ENCODE assay signal across 8 cellular contexts in the genomic region with DNA sequence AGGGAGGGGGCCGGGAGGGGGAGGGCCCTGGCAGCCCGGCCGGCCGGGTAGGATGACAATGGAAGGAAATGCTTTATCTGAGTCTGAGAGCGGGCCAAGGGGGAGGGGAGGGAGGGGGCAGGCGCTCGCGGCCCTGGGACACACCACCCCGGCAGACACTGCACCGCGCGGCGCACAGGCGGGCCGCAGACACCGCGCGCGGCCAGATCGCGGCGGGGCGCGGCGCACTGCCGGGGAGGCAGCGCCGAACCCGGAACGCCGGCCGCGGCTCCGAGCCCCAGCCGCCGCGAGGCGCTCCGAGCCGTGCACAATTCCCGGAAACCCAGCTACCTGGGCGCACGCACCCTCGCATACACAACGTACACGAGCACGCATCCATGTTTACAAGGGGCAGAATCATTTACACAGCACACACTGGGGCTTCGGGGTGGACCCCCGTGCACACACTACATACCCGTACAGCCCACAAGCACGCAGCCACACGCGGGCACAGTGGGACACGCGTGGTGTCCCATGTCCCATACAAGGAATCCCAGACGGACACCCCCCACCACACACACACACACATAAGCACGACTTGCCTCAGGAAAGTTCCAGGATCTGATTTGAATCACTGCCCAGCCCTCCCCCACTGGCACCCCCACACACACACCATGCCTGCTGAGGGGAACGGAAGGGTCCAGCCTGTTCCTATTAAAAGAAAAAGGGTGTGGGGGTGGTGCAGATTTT. TPM values are rescaled to one million over a fixed set of nuclear protein-coding genes. Genes with fewer than 3 reads are reported as not detected.
DNase-seq lines count a peak whose midpoint lies in the region; ATAC-seq and TF ChIP-seq lines count a peak whose summit lies in the region.

A gene (minus strand): TSS at position 2 of the 729 bp plus-strand sequence. CDS start 118 bp downstream, outside the sequence.

- H3K4ac ChIP-seq in mesendoderm (ENCODE audit: low read depth, low read length), result peak within 1 kb of the TSS; percentile 98

- no peaks in the 10 kb centered on the region for H3K9me3 ChIP-seq in endodermal cell (ENCODE audit: control insufficient read depth, low read length)

- peak within 1 kb of the TSS; percentile 54 for H2AK5ac ChIP-seq in mesendoderm (ENCODE audit: low read length)

- H3K9ac ChIP-seq in endodermal cell (ENCODE audit: extremely low read depth, low read length, poor library complexity, severe bottlenecking) (peak within 1 kb of the TSS; percentile 93), mesendoderm (ENCODE audit: low read length) (peak within 1 kb of the TSS; percentile 95)

- H2BK15ac ChIP-seq in mesendoderm (replicated peaks; ENCODE audit: low read depth), result peak within 1 kb of the TSS; percentile 65

- peak within 1 kb of the TSS; percentile 90 for H4K8ac ChIP-seq in mesendoderm (ENCODE audit: low read depth, low read length)

- no peaks in the 10 kb centered on the region for H3K27me3 ChIP-seq in GM06990 (replicated peaks; ENCODE audit: control insufficient read depth, insufficient read depth, low read length)
- H3K27me3 ChIP-seq in endodermal cell (ENCODE audit: control insufficient read depth, insufficient read depth, low read length, poor library complexity, severe bottlenecking), result no peaks in the 10 kb centered on the region
- H3K27me3 ChIP-seq in mesendoderm (ENCODE audit: insufficient read depth, low read length, poor library complexity), result no peaks in the 10 kb centered on the region

- WGBS in endodermal cell (ENCODE audit: insufficient coverage in 1 of 2, insufficient read length in 1 of 2), 2 experiments, result 0 to 1% methylated on average over 4 to 55 of the region's 58 CpGs
- WGBS in mesendoderm (ENCODE audit: extremely low coverage, insufficient coverage, low lambda C conversion rate), result no CpG with 5 or more reads among the region's 58 CpGs

- peaks cover 12% of the 10 kb centered on the region for H3K79me1 ChIP-seq in mesendoderm (ENCODE audit: low read length)

- H3K23ac ChIP-seq in mesendoderm (ENCODE audit: low read length), result peak within 1 kb of the TSS; percentile 100

- ATAC-seq in HG02759 (IDR thresholded peaks at IDR 0.05; ENCODE audit: unreplicated experiment) (peak; percentile 42), HG03460 (IDR thresholded peaks at IDR 0.05; ENCODE audit: unreplicated experiment) (no peak)

- TF ChIP-seq CTCF in GM06990 (IDR thresholded peaks at IDR 0.05; ENCODE audit: insufficient read depth, low read length, poor library complexity, severe bottlenecking), result peak; percentile 10
- no peak for TF ChIP-seq CTCF in endodermal cell (conservative IDR thresholded peaks at IDR 0.05)

- no peaks in the 10 kb centered on the region for H3K36me3 ChIP-seq in GM06990 (ENCODE audit: control insufficient read depth, insufficient read depth, low read length)
- peaks cover 14% of the 10 kb centered on the region for H3K36me3 ChIP-seq in endodermal cell (ENCODE audit: control insufficient read depth, insufficient read depth, low read length)
- H3K36me3 ChIP-seq in mesendoderm (ENCODE audit: control insufficient read depth, insufficient read depth, low read length), result no peaks in the 10 kb centered on the region

- peak within 1 kb of the TSS; percentile 47 for H4K5ac ChIP-seq in mesendoderm (ENCODE audit: low read length)

- peaks cover 45% of the 10 kb centered on the region for H3K79me2 ChIP-seq in mesendoderm (ENCODE audit: control insufficient read depth, insufficient read depth, low read length)

- H3K4me3 Mint-ChIP-seq in endodermal cell, result peak within 1 kb of the TSS; percentile 79

- peak within 1 kb of the TSS; percentile 99 for H3K56ac ChIP-seq in mesendoderm (ENCODE audit: low read length)

- peak within 1 kb of the TSS; percentile 96 for H3K27ac ChIP-seq in endodermal cell (ENCODE audit: low read depth, low read length)
- peak within 1 kb of the TSS; percentile 98 for H3K27ac ChIP-seq in mesendoderm (ENCODE audit: low read depth, low read length)

- no peaks in the 10 kb centered on the region for H3K9me3 Mint-ChIP-seq in endodermal cell

- H3K4me3 ChIP-seq in GM06990 (replicated peaks; ENCODE audit: low read depth, low read length) (peak within 1 kb of the TSS; percentile 74), endodermal cell (ENCODE audit: low read length) (peak within 1 kb of the TSS; percentile 87), mesendoderm (ENCODE audit: low read length) (peak within 1 kb of the TSS; percentile 74)

- DNase-seq in GM06990 (ENCODE audit: extremely low read depth, insufficient read length) (peak; percentile 74), NCI-H526 treated with DMSO at 0.1 percent for 48 hours (lab: John Stamatoyannopoulos, UW) (peak; percentile 65), endodermal cell (peak; percentile 95), mesendoderm (peak; percentile 95)
- peak; percentile 71 for DNase-seq in activated CD8-positive, alpha-beta memory T cell treated with anti-CD3 and anti-CD28 coated beads, Interleukin-2, amount 50 U/mL, for 4 hours
- peak; percentile 62 for DNase-seq in stimulated activated CD8-positive, alpha-beta memory T cell treated with anti-CD3 and anti-CD28 coated beads, Interleukin-12 subunit alpha, Interleukin-12 subunit beta, amount 100 ng/mL, for 4 hours (ENCODE audit: low read depth)

- H2BK120ac ChIP-seq in mesendoderm (ENCODE audit: low read depth, low read length), result peak within 1 kb of the TSS; percentile 94

- H3K18ac ChIP-seq in mesendoderm (ENCODE audit: low read length), result peak within 1 kb of the TSS; percentile 100

- peak within 1 kb of the TSS; percentile 100 for H3K27ac Mint-ChIP-seq in endodermal cell

- H3K4me1 ChIP-seq in endodermal cell (ENCODE audit: control insufficient read depth, insufficient read depth, low read length), result peaks cover 19% of the 10 kb centered on the region
- H3K4me1 ChIP-seq in mesendoderm (ENCODE audit: control insufficient read depth, low read depth, low read length), result peaks cover 35% of the 10 kb centered on the region

- H3K4me2 ChIP-seq in mesendoderm (ENCODE audit: low read length), result peak within 1 kb of the TSS; percentile 95

- H3K36me3 Mint-ChIP-seq in endodermal cell (ENCODE audit: low read depth), result peaks cover 8% of the 10 kb centered on the region

- peaks cover 3% of the 10 kb centered on the region for H3K27me3 Mint-ChIP-seq in endodermal cell (ENCODE audit: insufficient read depth)

- H2BK5ac ChIP-seq in mesendoderm (ENCODE audit: low read length), result peak within 1 kb of the TSS; percentile 100

- peaks cover 56% of the 10 kb centered on the region for H3K4me1 Mint-ChIP-seq in endodermal cell

RNA-seq across cellular contexts. Expression of the gene that starts here (rescaled TPM):
- total RNA-seq in endodermal cell, result 100 to 1,000 TPM; 146 to 154 TPM
- polyA plus RNA-seq in endodermal cell (2013, experiment 1 of 2), result 73.0 TPM
- polyA plus RNA-seq in endodermal cell (2013, experiment 2 of 2), result 68.5 TPM
- polyA plus RNA-seq in mesendoderm (2013, experiment 1 of 2), result 50.1 TPM
- 51.3 TPM for polyA plus RNA-seq in mesendoderm (2013, experiment 2 of 2)
